ENCODE assay signal across 27 cellular contexts in genomic region chr3:34646911-34647465, GRCh38.
DNase-seq lines count a peak whose midpoint lies in the region; ATAC-seq and TF ChIP-seq lines count a peak whose summit lies in the region.
"Had no signal": no experiment of that assay in that cellular context is flagged by ENCODE, and none has a peak within 500 bp of the region (broad histone marks: within the 10 kb centered on the region; RNA-seq: fewer than 3 reads in every experiment).

No MANE protein-coding gene starts in this region.

- no peak overlapping the region for H4K12ac ChIP-seq in trophoblast cell (ENCODE audit: low read depth, low read length)

- 0 out of 2 replicates have a peak, but pooled peaks cover 2% of the 10 kb centered on the region for H3K27me3 Mint-ChIP-seq in WTC11 (ENCODE audit: low read depth)
- H3K27me3 Mint-ChIP-seq: activated CD4-positive, alpha-beta T cell treated with anti-CD3 and anti-CD28 coated beads for 36 hours; brain; stimulated activated naive CD8-positive, alpha-beta T cell treated with anti-CD3 and anti-CD28 coated beads, Interleukin-15, Interleukin-2, amounts not matched to agents 100 ng/mL and 50 ng/mL, for 24 hours had no signal

- no peak overlapping the region for H3K4me2 ChIP-seq in SK-N-SH
- H3K4me2 ChIP-seq in trophoblast cell (ENCODE audit: low read length), result no peak overlapping the region
- H3K4me2 ChIP-seq in PC-9, result no peak overlapping the region

- H3K4me3 ChIP-seq in SK-N-SH (ENCODE audit: low read depth in 2 of 2, low read length in 1 of 2), result no peak overlapping the region
- no peak overlapping the region for H3K4me3 ChIP-seq in trophoblast cell (ENCODE audit: low read depth, low read length)
- H3K4me3 ChIP-seq in PC-9, result no peak overlapping the region
- H3K4me3 ChIP-seq: GM12878, testis had no signal

- no peak overlapping the region for H3K27ac ChIP-seq in SK-N-SH (ENCODE audit: low read depth in 2 of 2, low read length in 1 of 2)
- no peak overlapping the region for H3K27ac ChIP-seq in trophoblast cell (ENCODE audit: low read depth, low read length)
- no peak overlapping the region for H3K27ac ChIP-seq in PC-9
- H3K27ac ChIP-seq: testis had no signal

- BruUV-seq in PC-9 (replicated peaks; lab: Mats Ljungman, UMichigan), result no TSS peak

- TF ChIP-seq RAD21 in SK-N-SH (IDR thresholded peaks at IDR 0.05; ENCODE audit: low read length), result no peak

- POLR2A ChIA-PET in SK-N-SH (lab: Yijun Ruan, JAX), result no interaction called here
- POLR2A ChIA-PET in WTC11 (lab: Charles Lee), result no interaction called here
- POLR2A ChIA-PET in PC-9 (lab: Charles Lee; ENCODE audit: unreplicated experiment), result no interaction called here

- no peak overlapping the region for H2BK5ac ChIP-seq in trophoblast cell (ENCODE audit: low read depth, low read length, poor library complexity)

- H3K27me3 ChIP-seq in SK-N-SH (ENCODE audit: insufficient read depth), result no peaks in the 10 kb centered on the region
- no peaks in the 10 kb centered on the region for H3K27me3 ChIP-seq in trophoblast cell (ENCODE audit: insufficient read depth, low read length)
- no peaks in the 10 kb centered on the region for H3K27me3 ChIP-seq in PC-9 (ENCODE audit: insufficient read depth, low read depth)
- H3K27me3 ChIP-seq: BE2C, testis had no signal

- H3K4me3 Mint-ChIP-seq in WTC11, result no peak overlapping the region
- H3K4me3 Mint-ChIP-seq: activated CD4-positive, alpha-beta T cell treated with anti-CD3 and anti-CD28 coated beads for 36 hours; activated CD8-positive, alpha-beta T cell treated with anti-CD3 and anti-CD28 coated beads, Interleukin-2, amount 10 ng/mL, durations not matched to agents 7 days and 5 days; brain; CD8-positive, alpha-beta T cell; stimulated activated naive CD8-positive, alpha-beta T cell treated with anti-CD3 and anti-CD28 coated beads, Interleukin-15, Interleukin-2, amounts not matched to agents 100 ng/mL and 50 ng/mL, for 24 hours had no signal

- no peak overlapping the region for H4K8ac ChIP-seq in trophoblast cell (ENCODE audit: low read depth, low read length)

- no peaks in the 10 kb centered on the region for H3K79me1 ChIP-seq in trophoblast cell (ENCODE audit: low read length)

- H4K20me1 ChIP-seq in SK-N-SH (ENCODE audit: insufficient read depth) (no peaks in the 10 kb centered on the region), PC-9 (ENCODE audit: insufficient read depth) (no peaks in the 10 kb centered on the region)

- H3K36me3 Mint-ChIP-seq in WTC11, result no peaks in the 10 kb centered on the region
- H3K36me3 Mint-ChIP-seq: brain; CD8-positive, alpha-beta T cell had no signal

- intact Hi-C loops in PC-9 (cut with micrococcal nuclease; ENCODE audit: unreplicated experiment), result no loop called here

- no peak overlapping the region for H2AFZ ChIP-seq in SK-N-SH (ENCODE audit: low read depth)
- no peak overlapping the region for H2AFZ ChIP-seq in trophoblast cell (ENCODE audit: insufficient read depth, low read length, poor library complexity)
- H2AFZ ChIP-seq in PC-9, result no peak overlapping the region

- H3K79me2 ChIP-seq in SK-N-SH (ENCODE audit: insufficient read depth) (no peaks in the 10 kb centered on the region), trophoblast cell (ENCODE audit: control insufficient read depth, insufficient read depth, low read length, poor library complexity) (no peaks in the 10 kb centered on the region), PC-9 (ENCODE audit: low read depth) (no peaks in the 10 kb centered on the region)

- H3K18ac ChIP-seq in trophoblast cell (ENCODE audit: low read length), result no peak overlapping the region

- CTCF ChIA-PET in SK-N-SH (lab: Yijun Ruan, JAX) (interaction anchor here (1.0 kb wide), 1 partner anchor 10 kb away, joined by 3 read pairs; no protein-coding TSS in a partner anchor), WTC11 (lab: Charles Lee) (interaction anchor here (1.1 kb wide), 1 partner anchor 37 kb away, joined by 4 read pairs; no protein-coding TSS in a partner anchor), PC-9 (lab: Charles Lee) (no interaction called here)

- no peak overlapping the region for H3K27ac Mint-ChIP-seq in WTC11
- H3K27ac Mint-ChIP-seq: activated CD4-positive, alpha-beta T cell treated with anti-CD3 and anti-CD28 coated beads for 36 hours; activated CD8-positive, alpha-beta T cell treated with anti-CD3 and anti-CD28 coated beads, Interleukin-2, amount 10 ng/mL, durations not matched to agents 7 days and 5 days; CD8-positive, alpha-beta T cell; stimulated activated naive CD8-positive, alpha-beta T cell treated with anti-CD3 and anti-CD28 coated beads, Interleukin-15, Interleukin-2, amounts not matched to agents 100 ng/mL and 50 ng/mL, for 24 hours had no signal

- no peak overlapping the region for H2BK120ac ChIP-seq in trophoblast cell (ENCODE audit: insufficient read depth, low read length, poor library complexity)

- peaks cover 13% of the 10 kb centered on the region for H3K4me1 Mint-ChIP-seq in WTC11
- H3K4me1 Mint-ChIP-seq: activated CD4-positive, alpha-beta T cell treated with anti-CD3 and anti-CD28 coated beads for 36 hours; brain had no signal

- no peak overlapping the region for H2BK12ac ChIP-seq in trophoblast cell (ENCODE audit: low read length)

- ATAC-seq in SK-N-SH treated with all-trans-retinoic acid at 6 μM for 48 hours, result no peak
- ATAC-seq in WTC11, result peak; percentile 60; the same call in 1 of the 2 replicates
- ATAC-seq: activated CD4-positive, alpha-beta T cell treated with anti-CD3 and anti-CD28 coated beads for 36 hours; activated CD8-positive, alpha-beta T cell treated with anti-CD3 and anti-CD28 coated beads, Interleukin-2, amount 10 ng/mL, durations not matched to agents 7 days and 5 days; CD8-positive, alpha-beta T cell; GM12878; left ventricle myocardium superior; right cardiac atrium had no signal

- no peak overlapping the region for H4K91ac ChIP-seq in trophoblast cell (ENCODE audit: low read depth, low read length)

- no peak overlapping the region for H2AK5ac ChIP-seq in trophoblast cell (ENCODE audit: low read length)

- DNase-seq in SK-N-SH (no peak), NCI-H146 (lab: John Stamatoyannopoulos, UW) (peak; percentile 35), WTC11 (ENCODE audit: low spot score) (no peak), trophoblast cell (no peak), NOMO-1 treated with dmso at 0.1 percent for 144 hours (lab: John Stamatoyannopoulos, UW; ENCODE audit: unreplicated experiment) (no peak), PC-9 (no peak)
- DNase-seq: activated CD4-positive, alpha-beta T cell treated with anti-CD3 and anti-CD28 coated beads for 36 hours; activated CD8-positive, alpha-beta T cell treated with anti-CD3 and anti-CD28 coated beads, Interleukin-2, amount 10 ng/mL, durations not matched to agents 7 days and 5 days; activated naive CD4-positive, alpha-beta T cell treated with anti-CD3 and anti-CD28 coated beads, Interleukin-2, amount 50 U/mL, for 16 hours; BE2C; CD8-positive, alpha-beta T cell; cerebellar nuclear complex; foreskin melanocyte; HCEC 1CT; Kasumi-1; kidney; left ventricle myocardium superior; NCI-H187; NCI-H774; posterior cingulate gyrus; right cardiac atrium; stimulated activated CD4-positive, alpha-beta T cell treated with anti-CD3 and anti-CD28 coated beads, Interleukin-1b, Interleukin-23, amount 100 ng/mL, for 48 hours; testis had no signal

- 0 out of 2 replicates have a peak, but pooled peaks cover 3% of the 10 kb centered on the region for H3K9me3 Mint-ChIP-seq in WTC11
- H3K9me3 Mint-ChIP-seq: CD8-positive, alpha-beta T cell had no signal

- H3K23ac ChIP-seq in trophoblast cell (ENCODE audit: low read length), result no peak overlapping the region

- WGBS in SK-N-SH (ENCODE audit: low lambda C conversion rate), result 29% methylated on average over 5 of the region's 5 CpGs
- no CpG with 5 or more reads among the region's 5 CpGs for WGBS in trophoblast cell (ENCODE audit: extremely low coverage, insufficient coverage, insufficient read length)

- H3K36me3 ChIP-seq in SK-N-SH (replicated peaks in 1 of 2; ENCODE audit: control insufficient read depth in 1 of 2, insufficient read depth in 2 of 2, low read length in 1 of 2), result no peaks in the 10 kb centered on the region
- no peaks in the 10 kb centered on the region for H3K36me3 ChIP-seq in trophoblast cell (ENCODE audit: control insufficient read depth in 1 of 2, insufficient read depth in 2 of 2, low read length in 2 of 2)
- no peaks in the 10 kb centered on the region for H3K36me3 ChIP-seq in PC-9 (ENCODE audit: low read depth)
- H3K36me3 ChIP-seq: BE2C had no signal

- H3K14ac ChIP-seq in trophoblast cell (ENCODE audit: low read length), result no peak overlapping the region

- H3K9me3 ChIP-seq in SK-N-SH, result peaks cover 16% of the 10 kb centered on the region; the same call in 1 of the 2 replicates
- H3K9me3 ChIP-seq in trophoblast cell (ENCODE audit: insufficient read depth, low read depth, low read length), result no peaks in the 10 kb centered on the region
- H3K9me3 ChIP-seq in PC-9 (ENCODE audit: insufficient read depth, low read depth), result no peaks in the 10 kb centered on the region
- H3K9me3 ChIP-seq: BE2C, testis had no signal

- peak in 1 of 2 experiments; percentile 22; a peak in 1 of 4 replicates for TF ChIP-seq EP300 in SK-N-SH (IDR thresholded peaks at IDR 0.05; ENCODE audit: borderline replicate concordance in 1 of 2, low read depth in 1 of 2, low read length in 1 of 2)

- no peak overlapping the region for H3K9ac ChIP-seq in SK-N-SH
- H3K9ac ChIP-seq in trophoblast cell (ENCODE audit: low read length), result no peak overlapping the region

- no peaks in the 10 kb centered on the region; a peak in 2 of 4 replicates for H3K4me1 ChIP-seq in SK-N-SH (ENCODE audit: control insufficient read depth in 1 of 2, insufficient read depth in 2 of 2, low read depth in 1 of 2, low read length in 1 of 2)
- H3K4me1 ChIP-seq in trophoblast cell (ENCODE audit: control insufficient read depth in 1 of 2, insufficient read depth in 2 of 2, low read length in 2 of 2), result no peaks in the 10 kb centered on the region
- H3K4me1 ChIP-seq in PC-9 (replicated peaks; ENCODE audit: insufficient read depth), result no peaks in the 10 kb centered on the region
- H3K4me1 ChIP-seq: BE2C, testis had no signal

- no peak overlapping the region for H3K4ac ChIP-seq in trophoblast cell (ENCODE audit: low read depth, low read length)

- TF ChIP-seq CTCF in SK-N-SH (IDR thresholded peaks at IDR 0.05), result no peak
- no peak for TF ChIP-seq CTCF in WTC11 (IDR thresholded peaks at IDR 0.05)
- TF ChIP-seq CTCF in PC-9 (conservative IDR thresholded peaks at IDR 0.05), result no peak

- H3K9me2 ChIP-seq in SK-N-SH (no peaks in the 10 kb centered on the region), PC-9 (ENCODE audit: insufficient read depth) (no peaks in the 10 kb centered on the region)

- H3F3A ChIP-seq in SK-N-SH (replicated peaks; ENCODE audit: insufficient read depth), result no peaks in the 10 kb centered on the region
- H3F3A ChIP-seq in PC-9 (ENCODE audit: insufficient read depth, low read depth), result no peaks in the 10 kb centered on the region

TF ChIP-seq in SK-N-SH, 30 proteins besides CTCF, POLR2A, EP300 and RAD21:
- TF ChIP-seq RCOR1 (IDR thresholded peaks at IDR 0.05; ENCODE audit: low read length), result 0 out of 2 replicates have a peak, but pooled peaks have one; percentile 21
- no peak for TF ChIP-seq ELF1 (IDR thresholded peaks at IDR 0.05)

TF ChIP-seq in SK-N-SH treated with all-trans-retinoic acid at 6 μM for 48 hours, 23 proteins besides CTCF, POLR2A, EP300 and RAD21:
- TF ChIP-seq ZNF70 (CRISPR knock-in tag; IDR thresholded peaks at IDR 0.05), result no peak

TF ChIP-seq in WTC11, 78 proteins besides CTCF, POLR2A, EP300 and RAD21 (continues in another document):
- TF ChIP-seq ETV6 (CRISPR knock-in tag; IDR thresholded peaks at IDR 0.05) (no peak), JAZF1 (CRISPR knock-in tag; IDR thresholded peaks at IDR 0.05) (no peak)
